ENCODE assay signal across 2 cellular contexts in genomic region chr3:132660745-132661067, GRCh38.
TF ChIP-seq lines count a peak whose summit lies in the region.

No MANE protein-coding gene starts in this region.

TF ChIP-seq in GM23338, 12 proteins besides CTCF, POLR2A, EP300 and RAD21:
- TF ChIP-seq JUNB (IDR thresholded peaks at IDR 0.05; ENCODE audit: unreplicated experiment): no peak
- TF ChIP-seq EZH2phosphoT487 (IDR thresholded peaks at IDR 0.05; ENCODE audit: unreplicated experiment): no peak
- TF ChIP-seq CREB1 (CRISPR knock-in tag; IDR thresholded peaks at IDR 0.05; ENCODE audit: low read depth): no peak
TF ChIP-seq in GM23338: peak in this region for 0.

TF ChIP-seq in endothelial cell of umbilical vein, 7 proteins besides CTCF, POLR2A, EP300 and RAD21:
- TF ChIP-seq GATA2 (IDR thresholded peaks at IDR 0.05; ENCODE audit: insufficient read depth, insufficient read length, low read depth, low read length) (no peak), MYC (IDR thresholded peaks at IDR 0.05; ENCODE audit: low read depth, low read length) (no peak), JUN (IDR thresholded peaks at IDR 0.05; ENCODE audit: borderline replicate concordance, insufficient read depth, insufficient read length, low read depth) (no peak), POLR2AphosphoS5 (IDR thresholded peaks at IDR 0.05; ENCODE audit: insufficient read depth, low read depth, low read length) (no peak)
TF ChIP-seq in endothelial cell of umbilical vein: peak in this region for 0.
